ENCODE assay signal across 11 cellular contexts in the genomic region with DNA sequence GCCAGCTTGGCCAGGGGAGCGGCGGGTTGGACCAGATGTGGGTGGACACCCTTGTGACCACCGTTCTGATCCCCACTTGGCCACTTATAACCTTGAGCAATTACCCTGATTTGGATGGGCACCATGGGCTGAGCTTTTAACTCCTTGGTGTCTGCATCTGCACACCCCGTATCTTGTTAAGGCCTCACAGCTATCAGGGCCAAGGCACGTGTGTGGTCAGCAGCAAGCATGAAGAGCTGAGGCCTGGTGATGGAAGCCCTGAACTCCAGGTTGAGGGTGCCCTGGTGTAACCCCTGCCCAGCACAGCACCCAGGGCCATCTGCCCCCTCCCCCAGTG.
A peak's percentile ranks its signal among the peaks of the same experiment; 100 is the strongest.
DNase-seq lines count a peak whose midpoint lies in the region; ATAC-seq and TF ChIP-seq lines count a peak whose summit lies in the region.
"Had no signal": no experiment of that assay in that cellular context is flagged by ENCODE, and none has a peak within 500 bp of the region (broad histone marks: within the 10 kb centered on the region; RNA-seq: fewer than 3 reads in every experiment).

No MANE protein-coding gene starts in this region.

- TF ChIP-seq CTCF in C4-2B (conservative IDR thresholded peaks at IDR 0.05) (no peak), ascending aorta (IDR thresholded peaks at IDR 0.05) (no peak), gastrocnemius medialis (IDR thresholded peaks at IDR 0.05 in 4 of 5, conservative IDR thresholded peaks at IDR 0.05 in 1 of 5) (no peak)

- H3K9ac ChIP-seq in iPS-18a (ENCODE audit: low read length) = peak overlapping the region; percentile 37

- TF ChIP-seq POLR2A in gastrocnemius medialis (IDR thresholded peaks at IDR 0.05) = no peak

- intact Hi-C loops in ascending aorta (cut with DNase I) (loop anchor here (2.0 to 10.0 kb wide), 5 partner anchors 87 to 1047 kb away; a partner anchor contains a TSS), gastrocnemius medialis (cut with DNase I; ENCODE audit: low total_unique reads) (loop anchor here (5.0 to 10.0 kb wide), 3 partner anchors 34 to 287 kb away; a partner anchor contains a TSS)

- no peak for ATAC-seq in gastrocnemius medialis

- H3K9me3 ChIP-seq in ascending aorta = no peaks in the 10 kb centered on the region
- no peaks in the 10 kb centered on the region for H3K9me3 ChIP-seq in iPS-18a (ENCODE audit: control insufficient read depth, low read depth, low read length)
- no peaks in the 10 kb centered on the region for H3K9me3 ChIP-seq in gastrocnemius medialis

- H3K4me1 ChIP-seq in ascending aorta = peaks cover 58 to 87% of the 10 kb centered on the region in 2 donors
- peaks cover 34% of the 10 kb centered on the region for H3K4me1 ChIP-seq in iPS-18a (ENCODE audit: control insufficient read depth, low read depth, low read length)
- peaks cover 76 to 91% of the 10 kb centered on the region in 2 donors for H3K4me1 ChIP-seq in gastrocnemius medialis

- DNase-seq in ascending aorta (ENCODE audit: low spot score in 2 of 2) (no peak), gastrocnemius medialis (no peak), H4 (ENCODE audit: low spot score) (no peak), NCI-H146 (lab: John Stamatoyannopoulos, UW) (no peak), RPMI8226 (no peak)
- DNase-seq in activated CD4-positive, CD25-positive, alpha-beta regulatory T cell treated with anti-CD3 and anti-CD28 coated beads, Interleukin-2, amount 50 U/mL, for 72 hours = no peak
- DNase-seq: activated T-cell treated with anti-CD3 and anti-CD28 coated beads, Interleukin-2, amount 50 U/mL, for 1 hour; caudate nucleus; NCI-H1436 treated with DMSO at 0.1 percent for 48 hours had no signal

- H3K27ac ChIP-seq in C4-2B (peak overlapping the region; percentile 28), ascending aorta (peak overlapping the region; percentile 87 to 88), iPS-18a (ENCODE audit: low read length) (peak overlapping the region; percentile 47), gastrocnemius medialis (peak overlapping the region; percentile 64 to 89 (median 87))

- H3K36me3 ChIP-seq in ascending aorta = no peaks in the 10 kb centered on the region
- H3K36me3 ChIP-seq in iPS-18a (ENCODE audit: control insufficient read depth, low read depth, low read length) = no peaks in the 10 kb centered on the region
- no peaks in the 10 kb centered on the region for H3K36me3 ChIP-seq in gastrocnemius medialis

- in situ Hi-C loops in gastrocnemius medialis (cut with MboI; ENCODE audit: low sequenced_read_pairs in 4 of 4) = loop anchor here in 1 of 4 donors (10.0 kb wide), 1 partner anchor 73 kb away; no protein-coding TSS in a partner anchor

- H3K4me3 ChIP-seq in ascending aorta = no peak overlapping the region
- peak overlapping the region; percentile 29 for H3K4me3 ChIP-seq in iPS-18a (ENCODE audit: low read length)
- H3K4me3 ChIP-seq in gastrocnemius medialis = no peak overlapping the region

- no peaks in the 10 kb centered on the region for H3K27me3 ChIP-seq in ascending aorta
- H3K27me3 ChIP-seq in iPS-18a (ENCODE audit: control insufficient read depth, insufficient read depth, low read length) = no peaks in the 10 kb centered on the region
- H3K27me3 ChIP-seq in gastrocnemius medialis = no peaks in the 10 kb centered on the region

Comparison
In these comparisons a context has a peak if more than half of its experiments do, and no peak if none do; other contexts are left out.
1. H3K27ac ChIP-seq: peak in every context shown above with its lines; median percentile 88 in ascending aorta; 87 in gastrocnemius medialis; 47 in iPS-18a; 28 in C4-2B.